Comparison of ENCODE assay signal across 8 cellular contexts in the genomic region with DNA sequence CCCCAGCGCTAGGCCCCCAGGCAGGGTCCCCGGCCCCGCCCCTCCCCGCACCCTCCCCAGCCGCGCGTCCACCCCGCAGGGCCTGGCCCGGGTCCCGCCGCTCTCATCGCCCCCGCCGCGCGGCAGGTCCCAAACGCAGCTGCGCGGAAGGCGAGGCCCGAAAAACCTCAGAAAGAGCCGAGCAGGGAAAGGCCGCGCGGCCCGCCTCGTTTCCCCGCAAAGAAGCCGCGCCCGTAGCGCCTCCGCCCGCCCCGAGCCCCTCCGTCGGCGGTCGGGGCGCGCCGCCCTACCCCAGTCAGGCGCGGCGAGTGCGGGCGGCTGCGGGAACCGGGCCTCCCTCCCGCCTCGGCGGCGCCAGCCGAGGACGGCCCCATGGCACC. TPM values are rescaled to one million over a fixed set of nuclear protein-coding genes. Genes with fewer than 3 reads are reported as not detected.
DNase-seq lines count a peak whose midpoint lies in the region; ATAC-seq and TF ChIP-seq lines count a peak whose summit lies in the region.

No MANE protein-coding gene starts in this region.

- H3K27me3 Mint-ChIP-seq in activated T-cell treated with anti-CD3 and anti-CD28 coated beads, Interleukin-2, amount 50 U/mL, for 72 hours (ENCODE audit: low read depth): no peaks in the 10 kb centered on the region

- H3K4me3 ChIP-seq in AG04450 (ENCODE audit: low read depth, low read length) (peak overlapping the region; percentile 60), iPS-15b (ENCODE audit: low read depth, low read length) (peak overlapping the region; percentile 52), stomach smooth muscle (ENCODE audit: low read length in 2 of 2) (peak overlapping the region; percentile 49 to 74)

- no peak for TF ChIP-seq CTCF in AG04450 (IDR thresholded peaks at IDR 0.05; ENCODE audit: low read depth, low read length)

- H3K36me3 ChIP-seq in iPS-15b (ENCODE audit: control insufficient read depth, insufficient read depth, low read length) (no peaks in the 10 kb centered on the region), stomach smooth muscle (ENCODE audit: control insufficient read depth in 2 of 2, insufficient read depth in 2 of 2, low read length in 2 of 2) (peaks cover 0 to 2% of the 10 kb centered on the region in 2 donors)

- DNase-seq in AG04450 (ENCODE audit: low read depth, low spot score) (no peak), H4 (ENCODE audit: low spot score) (no peak), SW 1271 (lab: John Stamatoyannopoulos, UW) (no peak)
- DNase-seq in activated T-cell treated with anti-CD3 and anti-CD28 coated beads, Interleukin-2, amount 50 U/mL, for 72 hours: no peak

- POLR2A ChIA-PET in AG04450 (lab: Yijun Ruan, JAX): no interaction called here

- H3K27ac ChIP-seq in AG04450 (ENCODE audit: low read depth, low read length): no peak overlapping the region
- no peak overlapping the region for H3K27ac ChIP-seq in stomach smooth muscle (ENCODE audit: low read length)

- H3K9ac ChIP-seq in iPS-15b (ENCODE audit: low read depth, low read length) (peak overlapping the region; percentile 70), stomach smooth muscle (ENCODE audit: low read length in 2 of 2) (peak overlapping the region in 1 of 2 donors; percentile 28)

- no peak overlapping the region for H3K27ac Mint-ChIP-seq in activated T-cell treated with anti-CD3 and anti-CD28 coated beads, Interleukin-2, amount 50 U/mL, for 72 hours

- ATAC-seq in GM18907 (IDR thresholded peaks at IDR 0.05; ENCODE audit: unreplicated experiment) (peak; percentile 25), HG03139 (IDR thresholded peaks at IDR 0.05; ENCODE audit: unreplicated experiment) (peak; percentile 22)
- peak; percentile 15 to 55 for ATAC-seq in activated T-cell treated with anti-CD3 and anti-CD28 coated beads, Interleukin-2, amount 50 U/mL, for 72 hours (replicated peaks in 1 of 2)

- H3K4me3 Mint-ChIP-seq in activated T-cell treated with anti-CD3 and anti-CD28 coated beads, Interleukin-2, amount 50 U/mL, for 72 hours: peak overlapping the region; percentile 86 to 91

- H3K9me3 Mint-ChIP-seq in activated T-cell treated with anti-CD3 and anti-CD28 coated beads, Interleukin-2, amount 50 U/mL, for 72 hours: no peaks in the 10 kb centered on the region

- H3K4me1 Mint-ChIP-seq in activated T-cell treated with anti-CD3 and anti-CD28 coated beads, Interleukin-2, amount 50 U/mL, for 72 hours (ENCODE audit: low read depth): peaks cover 23% of the 10 kb centered on the region

- H3K4me1 ChIP-seq in iPS-15b (ENCODE audit: control insufficient read depth, insufficient read depth, low read length): no peaks in the 10 kb centered on the region
- H3K4me1 ChIP-seq in stomach smooth muscle (ENCODE audit: control insufficient read depth, insufficient read depth, low read length): peaks cover 17% of the 10 kb centered on the region

- H3K36me3 Mint-ChIP-seq in activated T-cell treated with anti-CD3 and anti-CD28 coated beads, Interleukin-2, amount 50 U/mL, for 72 hours (ENCODE audit: insufficient read depth in 2 of 2): peaks cover 1 to 3% of the 10 kb centered on the region in 2 donors

- H3K9me3 ChIP-seq in AG04450 (ENCODE audit: control insufficient read depth, insufficient read depth, low read length): no peaks in the 10 kb centered on the region
- no peaks in the 10 kb centered on the region for H3K9me3 ChIP-seq in iPS-15b (ENCODE audit: control insufficient read depth, insufficient read depth, low read length)
- no peaks in the 10 kb centered on the region for H3K9me3 ChIP-seq in stomach smooth muscle (ENCODE audit: control insufficient read depth in 2 of 2, low read length in 2 of 2)

- CTCF ChIA-PET in AG04450 (lab: Charles Lee): interaction anchor here (0.6 kb wide), 1 partner anchor 198 kb away, joined by 7 read pairs; no protein-coding TSS in a partner anchor

- no peaks in the 10 kb centered on the region for H3K27me3 ChIP-seq in AG04450 (ENCODE audit: control insufficient read depth, insufficient read depth, low read length)
- H3K27me3 ChIP-seq in iPS-15b (ENCODE audit: control insufficient read depth, insufficient read depth, low read length): peaks cover 11% of the 10 kb centered on the region
- H3K27me3 ChIP-seq in stomach smooth muscle (ENCODE audit: control insufficient read depth in 1 of 2, insufficient read depth in 2 of 2, low read length in 2 of 2): no peaks in the 10 kb centered on the region

RNA-seq across cellular contexts. Expression of a gene that starts 0.3 kb away (rescaled TPM):
- polyA plus RNA-seq in AG04450 (2011; rRNA removed): 4.1 and 6.3 TPM in 2 replicates
- 24.4 and 27.2 TPM in 2 replicates for polyA minus RNA-seq in AG04450 (2011; rRNA and poly(A)+ RNA removed)
- total RNA-seq in activated T-cell treated with anti-CD3 and anti-CD28 coated beads, Interleukin-2, amount 50 U/mL, for 72 hours: 100 to 1,000 TPM; 111 to 131 TPM
- 6.9 and 11.8 TPM in 2 replicates for total RNA-seq in H4 (2014; rRNA removed; shearing (Covaris generic))

RNA-seq across cellular contexts. Expression of a gene that starts 0.6 kb away (rescaled TPM):
- 17.3 and 19.6 TPM in 2 replicates for polyA plus RNA-seq in AG04450 (2011; rRNA removed)
- 5.2 and 10.6 TPM in 2 replicates for polyA minus RNA-seq in AG04450 (2011; rRNA and poly(A)+ RNA removed)
- total RNA-seq in activated T-cell treated with anti-CD3 and anti-CD28 coated beads, Interleukin-2, amount 50 U/mL, for 72 hours: 10 to 100 TPM; 16.2 to 19.7 TPM
- 28.0 and 36.6 TPM in 2 replicates for total RNA-seq in H4 (2014; rRNA removed; shearing (Covaris generic))

RNA-seq across cellular contexts. Expression of a gene that starts 23.8 kb away (rescaled TPM):
- polyA plus RNA-seq in AG04450 (2011; rRNA removed): 8.9 and 15.1 TPM in 2 replicates
- 31.7 and 48.7 TPM in 2 replicates for polyA minus RNA-seq in AG04450 (2011; rRNA and poly(A)+ RNA removed)
- 10 to 100 TPM; 47.8 to 55.7 TPM for total RNA-seq in activated T-cell treated with anti-CD3 and anti-CD28 coated beads, Interleukin-2, amount 50 U/mL, for 72 hours
- 24.0 and 27.9 TPM in 2 replicates for total RNA-seq in H4 (2014; rRNA removed; shearing (Covaris generic))
